Comparison of ENCODE assay signal across 29 cellular contexts in genomic region chr2:187962538-187962937, GRCh38.
"Had no signal": no experiment of that assay in that cellular context is flagged by ENCODE, and none has a peak within 500 bp of the region (broad histone marks: within the 10 kb centered on the region; RNA-seq: fewer than 3 reads in every experiment).

No MANE protein-coding gene starts in this region.

- H3K27ac ChIP-seq: brain microvascular endothelial cell, coronary artery, WERI-Rb-1 had no signal

- H3K36me3 Mint-ChIP-seq: activated naive CD4-positive, alpha-beta T cell treated with anti-CD3 and anti-CD28 coated beads, Interleukin-2, amount 10 ng/mL, durations not matched to agents 7 days and 5 days; activated naive CD4-positive, alpha-beta T cell treated with anti-CD3 and anti-CD28 coated beads, Interleukin-2, amount 50 U/mL, for 72 hours; activated naive CD8-positive, alpha-beta T cell treated with anti-CD3 and anti-CD28 coated beads, Interleukin-2, amount 10 ng/mL, durations not matched to agents 7 days and 5 days had no signal

- H3K4me3 ChIP-seq: coronary artery had no signal

- H3K36me3 ChIP-seq: brain microvascular endothelial cell, WERI-Rb-1 had no signal

- DNase-seq: activated CD4-positive, alpha-beta memory T cell treated with anti-CD3 and anti-CD28 coated beads, Interleukin-2, amount 10 ng/mL, durations not matched to agents 7 days and 5 days; activated CD4-positive, alpha-beta T cell treated with anti-CD3 and anti-CD28 coated beads for 36 hours; activated CD4-positive, alpha-beta T cell treated with anti-CD3 and anti-CD28 coated beads, Interleukin-2, amount 10 ng/mL, durations not matched to agents 24 days and 14 days; activated CD4-positive, alpha-beta T cell treated with anti-CD3 and anti-CD28 coated beads, Interleukin-2, amount 50 U/mL, for 4 hours; activated CD4-positive, CD25-positive, alpha-beta regulatory T cell; activated CD4-positive, CD25-positive, alpha-beta regulatory T cell treated with anti-CD3 and anti-CD28 coated beads, Interleukin-2, amount 50 U/mL, for 72 hours; activated CD8-positive, alpha-beta memory T cell treated with anti-CD3 and anti-CD28 coated beads, Interleukin-2, amount 50 U/mL, for 48 hours; activated gamma-delta T cell; activated naive CD4-positive, alpha-beta T cell; activated naive CD4-positive, alpha-beta T cell treated with anti-CD3 and anti-CD28 coated beads, Interleukin-2, amount 10 ng/mL, durations not matched to agents 7 days and 5 days; activated naive CD8-positive, alpha-beta T cell treated with anti-CD3 and anti-CD28 coated beads, Interleukin-2, amount 10 ng/mL, durations not matched to agents 7 days and 5 days; activated T-cell treated with anti-CD3 and anti-CD28 coated beads for 4 hours; activated T-cell treated with anti-CD3 and anti-CD28 coated beads, Interleukin-2, amount 50 U/mL, for 24 hours; activated T-cell treated with anti-CD3 and anti-CD28 coated beads, Interleukin-2, amount 50 U/mL, for 72 hours; brain microvascular endothelial cell; effector CD4-positive, alpha-beta T cell; effector memory CD8-positive, alpha-beta T cell; foreskin fibroblast; head of caudate nucleus; T-helper 1 cell; T-helper 17 cell; T1000; WERI-Rb-1 had no signal

- H3K27me3 Mint-ChIP-seq: activated CD4-positive, alpha-beta memory T cell treated with anti-CD3 and anti-CD28 coated beads, Interleukin-2, amount 10 ng/mL, durations not matched to agents 7 days and 5 days; activated CD4-positive, alpha-beta T cell treated with anti-CD3 and anti-CD28 coated beads for 36 hours; activated CD4-positive, alpha-beta T cell treated with anti-CD3 and anti-CD28 coated beads, Interleukin-2, amount 10 ng/mL, durations not matched to agents 24 days and 14 days; activated naive CD4-positive, alpha-beta T cell treated with anti-CD3 and anti-CD28 coated beads, Interleukin-2, amount 10 ng/mL, durations not matched to agents 7 days and 5 days; activated naive CD8-positive, alpha-beta T cell treated with anti-CD3 and anti-CD28 coated beads, Interleukin-2, amount 10 ng/mL, durations not matched to agents 7 days and 5 days; activated T-cell treated with anti-CD3 and anti-CD28 coated beads, Interleukin-2, amount 50 U/mL, for 24 hours; central memory CD8-positive, alpha-beta T cell; effector memory CD8-positive, alpha-beta T cell; T-helper 17 cell had no signal

- H3K9me3 Mint-ChIP-seq: activated CD4-positive, alpha-beta memory T cell treated with anti-CD3 and anti-CD28 coated beads, Interleukin-2, amount 10 ng/mL, durations not matched to agents 7 days and 5 days; activated CD4-positive, alpha-beta T cell treated with anti-CD3 and anti-CD28 coated beads, Interleukin-2, amount 10 ng/mL, durations not matched to agents 24 days and 14 days; activated naive CD4-positive, alpha-beta T cell treated with anti-CD3 and anti-CD28 coated beads, Interleukin-2, amount 10 ng/mL, durations not matched to agents 7 days and 5 days; activated T-cell treated with anti-CD3 and anti-CD28 coated beads, Interleukin-2, amount 50 U/mL, for 24 hours; activated T-cell treated with anti-CD3 and anti-CD28 coated beads, Interleukin-2, amount 50 U/mL, for 72 hours; T-helper 2 cell treated with Interferon-gamma antibody and Interleukin-4, amounts not matched to agents 5 μg/mL and 100 μg/mL, for 36 hours had no signal

- H3K4me3 Mint-ChIP-seq: activated CD4-positive, alpha-beta memory T cell treated with anti-CD3 and anti-CD28 coated beads, Interleukin-2, amount 10 ng/mL, durations not matched to agents 7 days and 5 days; activated CD4-positive, alpha-beta T cell treated with anti-CD3 and anti-CD28 coated beads for 36 hours; activated CD4-positive, alpha-beta T cell treated with anti-CD3 and anti-CD28 coated beads, Interleukin-2, amount 10 ng/mL, durations not matched to agents 24 days and 14 days; activated naive CD4-positive, alpha-beta T cell treated with anti-CD3 and anti-CD28 coated beads, Interleukin-2, amount 10 ng/mL, durations not matched to agents 7 days and 5 days; activated naive CD8-positive, alpha-beta T cell treated with anti-CD3 and anti-CD28 coated beads, Interleukin-2, amount 10 ng/mL, durations not matched to agents 7 days and 5 days; activated T-cell treated with anti-CD3 and anti-CD28 coated beads, Interleukin-2, amount 50 U/mL, for 24 hours; activated T-cell treated with anti-CD3 and anti-CD28 coated beads, Interleukin-2, amount 50 U/mL, for 72 hours; central memory CD8-positive, alpha-beta T cell; dendritic cell treated with granulocyte-macrophage colony-stimulating factor and Interleukin-4, amounts not matched to agents 40 ng/mL and 50 ng/mL, for 4 days; effector memory CD8-positive, alpha-beta T cell; T-helper 17 cell; T-helper 2 cell treated with Interferon-gamma antibody and Interleukin-4, amounts not matched to agents 5 μg/mL and 100 μg/mL, for 36 hours had no signal

- H3K4me1 Mint-ChIP-seq: activated CD4-positive, alpha-beta memory T cell treated with anti-CD3 and anti-CD28 coated beads, Interleukin-2, amount 10 ng/mL, durations not matched to agents 7 days and 5 days; activated CD4-positive, alpha-beta T cell treated with anti-CD3 and anti-CD28 coated beads for 36 hours; activated CD4-positive, alpha-beta T cell treated with anti-CD3 and anti-CD28 coated beads, Interleukin-2, amount 10 ng/mL, durations not matched to agents 24 days and 14 days; activated naive CD4-positive, alpha-beta T cell treated with anti-CD3 and anti-CD28 coated beads, Interleukin-2, amount 10 ng/mL, durations not matched to agents 7 days and 5 days; central memory CD8-positive, alpha-beta T cell; T-helper 17 cell had no signal

- H3K27ac Mint-ChIP-seq: activated CD4-positive, alpha-beta memory T cell treated with anti-CD3 and anti-CD28 coated beads, Interleukin-2, amount 10 ng/mL, durations not matched to agents 7 days and 5 days; activated CD4-positive, alpha-beta T cell treated with anti-CD3 and anti-CD28 coated beads for 36 hours; activated CD4-positive, alpha-beta T cell treated with anti-CD3 and anti-CD28 coated beads, Interleukin-2, amount 10 ng/mL, durations not matched to agents 24 days and 14 days; activated naive CD4-positive, alpha-beta T cell treated with anti-CD3 and anti-CD28 coated beads, Interleukin-2, amount 10 ng/mL, durations not matched to agents 7 days and 5 days; activated naive CD4-positive, alpha-beta T cell treated with anti-CD3 and anti-CD28 coated beads, Interleukin-2, amount 50 U/mL, for 72 hours; activated naive CD8-positive, alpha-beta T cell treated with anti-CD3 and anti-CD28 coated beads, Interleukin-2, amount 10 ng/mL, durations not matched to agents 7 days and 5 days; activated T-cell treated with anti-CD3 and anti-CD28 coated beads, Interleukin-2, amount 50 U/mL, for 24 hours; activated T-cell treated with anti-CD3 and anti-CD28 coated beads, Interleukin-2, amount 50 U/mL, for 72 hours; dendritic cell treated with granulocyte-macrophage colony-stimulating factor and Interleukin-4, amounts not matched to agents 40 ng/mL and 50 ng/mL, for 4 days; effector memory CD8-positive, alpha-beta T cell; T-helper 17 cell; T-helper 2 cell treated with Interferon-gamma antibody and Interleukin-4, amounts not matched to agents 5 μg/mL and 100 μg/mL, for 36 hours had no signal

- H3K27me3 ChIP-seq: brain microvascular endothelial cell had no signal

- ATAC-seq: activated CD4-positive, alpha-beta T cell treated with anti-CD3 and anti-CD28 coated beads for 36 hours; activated naive CD4-positive, alpha-beta T cell treated with anti-CD3 and anti-CD28 coated beads, Interleukin-2, amount 50 U/mL, for 72 hours; activated T-cell treated with anti-CD3 and anti-CD28 coated beads, Interleukin-2, amount 50 U/mL, for 72 hours; effector memory CD8-positive, alpha-beta T cell; esophagus mucosa; T-helper 17 cell had no signal
